Comparison of ENCODE assay signal across 8 cellular contexts in genomic region chr5:88734191-88734640, GRCh38.
A peak's percentile ranks its signal among the peaks of the same experiment; 100 is the strongest.
DNase-seq lines count a peak whose midpoint lies in the region; ATAC-seq and TF ChIP-seq lines count a peak whose summit lies in the region.

No MANE protein-coding gene starts in this region.

- no peak overlapping the region for H3K4me3 ChIP-seq in GM06990 (replicated peaks; ENCODE audit: low read depth, low read length)
- 0 out of 2 replicates have a peak overlapping the region, but pooled peaks have one; percentile 31 for H3K4me3 ChIP-seq in MM.1S (ENCODE audit: low read length)
- H3K4me3 ChIP-seq in esophagus muscularis mucosa: peak overlapping the region in 1 of 4 donors; percentile 14
- no peak overlapping the region for H3K4me3 ChIP-seq in uterus

- H3K36me3 ChIP-seq in GM06990 (ENCODE audit: control insufficient read depth, insufficient read depth, low read length): peaks cover 2% of the 10 kb centered on the region; the same call in 1 of the 2 replicates
- peaks cover 5% of the 10 kb centered on the region; the same call in 1 of the 2 replicates for H3K36me3 ChIP-seq in MM.1S (replicated peaks; ENCODE audit: insufficient read depth, low read length)
- H3K36me3 ChIP-seq in esophagus muscularis mucosa: peaks cover 0 to 11% (median 4%) of the 10 kb centered on the region in 4 donors
- no peaks in the 10 kb centered on the region for H3K36me3 ChIP-seq in uterus

- ATAC-seq in GM21717 (IDR thresholded peaks at IDR 0.05; ENCODE audit: unreplicated experiment): peak; percentile 48

- 0 out of 2 replicates have a peak, but pooled peaks cover 7% of the 10 kb centered on the region for H4K20me1 ChIP-seq in MM.1S (ENCODE audit: insufficient read depth, low read length)

- H2AFZ ChIP-seq in MM.1S (ENCODE audit: low read length): no peak overlapping the region

- intact Hi-C loops in esophagus muscularis mucosa (cut with DNase I): loop anchor here (5.0 to 10.0 kb wide), 2 partner anchors 148 to 1451 kb away; partner anchors contain the start of gene MEF2C
- intact Hi-C loops in uterus (cut with DNase I; ENCODE audit: low total_unique reads): no loop called here

- H3K27ac ChIP-seq in MM.1S (ENCODE audit: low read length) (peak overlapping the region; percentile 79), esophagus muscularis mucosa (replicated peaks in 1 of 4) (peak overlapping the region; percentile 21 to 45 (median 25)), uterus (peak overlapping the region; percentile 50 to 79)

- no peak for TF ChIP-seq CTCF in GM06990 (IDR thresholded peaks at IDR 0.05; ENCODE audit: insufficient read depth, low read length, poor library complexity, severe bottlenecking)
- no peak for TF ChIP-seq CTCF in MM.1S (IDR thresholded peaks at IDR 0.05; ENCODE audit: low read length)
- no peak for TF ChIP-seq CTCF in esophagus muscularis mucosa (IDR thresholded peaks at IDR 0.05)
- no peak for TF ChIP-seq CTCF in uterus (IDR thresholded peaks at IDR 0.05)

- H3K4me1 ChIP-seq in MM.1S (ENCODE audit: low read length): peaks cover 49% of the 10 kb centered on the region
- peaks cover 5 to 17% (median 10%) of the 10 kb centered on the region in 4 donors for H3K4me1 ChIP-seq in esophagus muscularis mucosa
- no peaks in the 10 kb centered on the region for H3K4me1 ChIP-seq in uterus

- peaks cover 92% of the 10 kb centered on the region for H3K79me2 ChIP-seq in MM.1S (ENCODE audit: low read length)

- peaks cover 80% of the 10 kb centered on the region for H3F3A ChIP-seq in MM.1S (ENCODE audit: insufficient read depth, low read length)

- H3K9me2 ChIP-seq in MM.1S (replicated peaks; ENCODE audit: insufficient read depth, low read length): no peaks in the 10 kb centered on the region

- peak overlapping the region; percentile 33 for H3K9ac ChIP-seq in MM.1S (ENCODE audit: low read length)

- TF ChIP-seq EP300 in esophagus muscularis mucosa (IDR thresholded peaks at IDR 0.05): no peak

- peak overlapping the region; percentile 72 for H3K4me2 ChIP-seq in MM.1S (ENCODE audit: low read depth, low read length)

- DNase-seq in GM06990 (ENCODE audit: extremely low read depth, insufficient read length) (peak; percentile 69), MM.1S (peak; percentile 78), esophagus muscularis mucosa (ENCODE audit: extremely low spot score) (no peak), uterus (no peak), activated gamma-delta T cell (lab: John Stamatoyannopoulos, UW) (no peak), HPDE6-E6E7 (ENCODE audit: extremely low spot score) (no peak)
- DNase-seq in stimulated activated CD4-positive, alpha-beta T cell treated with anti-CD3 and anti-CD28 coated beads, Interleukin-2, amount 100 ng/mL, for 24 hours: no peak

- 69% methylated on average over 6 of the region's 6 CpGs for WGBS in esophagus muscularis mucosa

- H3K27me3 ChIP-seq in GM06990 (replicated peaks; ENCODE audit: control insufficient read depth, insufficient read depth, low read length) (no peaks in the 10 kb centered on the region), MM.1S (replicated peaks; ENCODE audit: insufficient read depth, low read length) (no peaks in the 10 kb centered on the region), esophagus muscularis mucosa (no peaks in the 10 kb centered on the region), uterus (no peaks in the 10 kb centered on the region)

- H3K9me3 ChIP-seq in MM.1S (replicated peaks; ENCODE audit: insufficient read depth, low read length) (no peaks in the 10 kb centered on the region), esophagus muscularis mucosa (no peaks in the 10 kb centered on the region), uterus (no peaks in the 10 kb centered on the region)

- TF ChIP-seq POLR2A in esophagus muscularis mucosa (IDR thresholded peaks at IDR 0.05; ENCODE audit: low read depth): no peak
- TF ChIP-seq POLR2A in uterus (IDR thresholded peaks at IDR 0.05): no peak

Comparison
In these comparisons a context has a peak if more than half of its experiments do, and no peak if none do; other contexts are left out.
1. DNase-seq: peak in GM06990 (single experiment) and MM.1S (single experiment); none in esophagus muscularis mucosa (single experiment), uterus (0 of 2), stimulated activated CD4-positive, alpha-beta T cell treated with anti-CD3 and anti-CD28 coated beads, Interleukin-2, amount 100 ng/mL, for 24 hours (0 of 2), activated gamma-delta T cell (single experiment) and HPDE6-E6E7 (single experiment).
2. H3K27ac ChIP-seq: peak in every context shown above with its lines; median percentile 79 in MM.1S; 64 in uterus; 25 in esophagus muscularis mucosa.